ENCODE assay signal across 1 cellular context in the genomic region with DNA sequence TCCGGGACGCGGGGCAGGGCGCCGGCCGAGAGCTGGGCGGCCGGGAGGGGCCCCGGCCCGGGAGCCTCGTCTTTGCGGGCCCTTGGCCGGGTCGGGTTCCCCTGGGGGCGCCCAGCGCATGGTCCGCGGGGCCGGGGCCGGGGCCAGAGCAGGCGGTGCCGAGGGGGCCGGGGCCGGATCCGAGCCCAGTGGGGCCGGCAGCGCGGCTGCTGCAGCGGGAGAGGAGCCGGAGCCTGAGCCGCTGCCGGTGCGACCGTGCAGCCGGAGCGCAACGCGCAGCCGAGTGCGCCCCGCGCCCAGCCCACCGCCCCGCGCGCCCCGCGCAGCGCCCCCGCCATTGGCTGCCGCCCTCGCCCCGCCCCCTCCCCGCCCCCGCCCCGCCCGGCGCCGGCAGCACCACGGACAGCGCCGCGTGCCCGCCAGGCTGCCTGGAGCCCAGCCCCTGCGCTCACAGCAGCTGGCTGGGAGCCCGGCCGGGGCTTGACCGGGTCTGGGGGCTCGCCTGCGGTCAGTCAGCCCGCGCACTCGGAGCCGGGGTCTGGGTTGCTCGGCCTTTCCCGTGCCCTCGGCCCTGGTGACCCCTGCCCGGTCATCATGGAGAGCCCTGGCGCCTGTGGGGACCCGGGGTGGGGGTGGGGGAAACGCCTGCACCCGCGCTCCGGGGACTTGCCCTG.
A peak's percentile ranks its signal among the peaks of the same experiment; 100 is the strongest.
TF ChIP-seq lines count a peak whose summit lies in the region.

A gene (minus strand): TSS at position 287 of the 674 bp plus-strand sequence. CDS start 308 bp downstream, outside the sequence.

TF ChIP-seq in HepG2, 621 proteins besides CTCF, POLR2A, EP300 and RAD21 (continued from another document and continues in another):
- TF ChIP-seq, protein P1, sequence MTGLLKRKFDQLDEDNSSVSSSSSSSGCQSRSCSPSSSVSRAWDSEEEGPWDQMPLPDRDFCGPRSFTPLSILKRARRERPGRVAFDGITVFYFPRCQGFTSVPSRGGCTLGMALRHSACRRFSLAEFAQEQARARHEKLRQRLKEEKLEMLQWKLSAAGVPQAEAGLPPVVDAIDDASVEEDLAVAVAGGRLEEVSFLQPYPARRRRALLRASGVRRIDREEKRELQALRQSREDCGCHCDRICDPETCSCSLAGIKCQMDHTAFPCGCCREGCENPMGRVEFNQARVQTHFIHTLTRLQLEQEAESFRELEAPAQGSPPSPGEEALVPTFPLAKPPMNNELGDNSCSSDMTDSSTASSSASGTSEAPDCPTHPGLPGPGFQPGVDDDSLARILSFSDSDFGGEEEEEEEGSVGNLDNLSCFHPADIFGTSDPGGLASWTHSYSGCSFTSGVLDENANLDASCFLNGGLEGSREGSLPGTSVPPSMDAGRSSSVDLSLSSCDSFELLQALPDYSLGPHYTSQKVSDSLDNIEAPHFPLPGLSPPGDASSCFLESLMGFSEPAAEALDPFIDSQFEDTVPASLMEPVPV (CRISPR knock-in tag; IDR thresholded peaks at IDR 0.05): no peak
- no peak for TF ChIP-seq PHF20 (CRISPR knock-in tag; IDR thresholded peaks at IDR 0.05)
- TF ChIP-seq, protein P2, sequence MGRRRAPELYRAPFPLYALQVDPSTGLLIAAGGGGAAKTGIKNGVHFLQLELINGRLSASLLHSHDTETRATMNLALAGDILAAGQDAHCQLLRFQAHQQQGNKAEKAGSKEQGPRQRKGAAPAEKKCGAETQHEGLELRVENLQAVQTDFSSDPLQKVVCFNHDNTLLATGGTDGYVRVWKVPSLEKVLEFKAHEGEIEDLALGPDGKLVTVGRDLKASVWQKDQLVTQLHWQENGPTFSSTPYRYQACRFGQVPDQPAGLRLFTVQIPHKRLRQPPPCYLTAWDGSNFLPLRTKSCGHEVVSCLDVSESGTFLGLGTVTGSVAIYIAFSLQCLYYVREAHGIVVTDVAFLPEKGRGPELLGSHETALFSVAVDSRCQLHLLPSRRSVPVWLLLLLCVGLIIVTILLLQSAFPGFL (CRISPR knock-in tag; IDR thresholded peaks at IDR 0.05): no peak
- TF ChIP-seq HNRNPK (IDR thresholded peaks at IDR 0.05; ENCODE audit: low read depth, low read length, poor library complexity, severe bottlenecking): no peak
- no peak for TF ChIP-seq JUNB (CRISPR knock-in tag; IDR thresholded peaks at IDR 0.05; ENCODE audit: borderline replicate concordance)
- TF ChIP-seq, protein P3, sequence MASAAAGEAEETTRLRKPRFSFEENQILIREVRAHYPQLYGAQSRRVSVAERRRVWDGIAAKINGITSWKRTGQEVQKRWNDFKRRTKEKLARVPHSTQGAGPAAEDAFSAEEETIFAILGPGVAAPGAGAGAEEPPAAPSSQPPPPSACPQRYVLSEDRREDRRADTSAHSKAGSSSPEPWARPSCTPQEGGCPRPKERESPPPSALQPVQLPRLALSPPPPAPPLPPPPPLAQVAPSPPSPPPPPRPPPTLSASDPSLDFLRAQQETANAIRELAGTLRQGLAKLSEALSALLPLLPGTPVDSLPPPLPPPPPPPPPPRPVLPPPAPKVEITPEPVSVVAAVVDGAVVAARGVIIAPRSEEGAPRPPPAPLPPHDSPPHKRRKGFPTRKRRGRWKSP (CRISPR knock-in tag; IDR thresholded peaks at IDR 0.05): no peak; the same call in 1 of the 2 replicates
- TF ChIP-seq, protein P4, sequence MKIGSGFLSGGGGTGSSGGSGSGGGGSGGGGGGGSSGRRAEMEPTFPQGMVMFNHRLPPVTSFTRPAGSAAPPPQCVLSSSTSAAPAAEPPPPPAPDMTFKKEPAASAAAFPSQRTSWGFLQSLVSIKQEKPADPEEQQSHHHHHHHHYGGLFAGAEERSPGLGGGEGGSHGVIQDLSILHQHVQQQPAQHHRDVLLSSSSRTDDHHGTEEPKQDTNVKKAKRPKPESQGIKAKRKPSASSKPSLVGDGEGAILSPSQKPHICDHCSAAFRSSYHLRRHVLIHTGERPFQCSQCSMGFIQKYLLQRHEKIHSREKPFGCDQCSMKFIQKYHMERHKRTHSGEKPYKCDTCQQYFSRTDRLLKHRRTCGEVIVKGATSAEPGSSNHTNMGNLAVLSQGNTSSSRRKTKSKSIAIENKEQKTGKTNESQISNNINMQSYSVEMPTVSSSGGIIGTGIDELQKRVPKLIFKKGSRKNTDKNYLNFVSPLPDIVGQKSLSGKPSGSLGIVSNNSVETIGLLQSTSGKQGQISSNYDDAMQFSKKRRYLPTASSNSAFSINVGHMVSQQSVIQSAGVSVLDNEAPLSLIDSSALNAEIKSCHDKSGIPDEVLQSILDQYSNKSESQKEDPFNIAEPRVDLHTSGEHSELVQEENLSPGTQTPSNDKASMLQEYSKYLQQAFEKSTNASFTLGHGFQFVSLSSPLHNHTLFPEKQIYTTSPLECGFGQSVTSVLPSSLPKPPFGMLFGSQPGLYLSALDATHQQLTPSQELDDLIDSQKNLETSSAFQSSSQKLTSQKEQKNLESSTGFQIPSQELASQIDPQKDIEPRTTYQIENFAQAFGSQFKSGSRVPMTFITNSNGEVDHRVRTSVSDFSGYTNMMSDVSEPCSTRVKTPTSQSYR (CRISPR knock-in tag; IDR thresholded peaks at IDR 0.05; ENCODE audit: borderline replicate concordance): peak; percentile 75
- TF ChIP-seq ZBTB42 (CRISPR knock-in tag; IDR thresholded peaks at IDR 0.05): no peak
- TF ChIP-seq ETV5 (CRISPR knock-in tag; IDR thresholded peaks at IDR 0.05; ENCODE audit: borderline replicate concordance): no peak; the same call in 1 of the 2 replicates
- TF ChIP-seq, protein P5, sequence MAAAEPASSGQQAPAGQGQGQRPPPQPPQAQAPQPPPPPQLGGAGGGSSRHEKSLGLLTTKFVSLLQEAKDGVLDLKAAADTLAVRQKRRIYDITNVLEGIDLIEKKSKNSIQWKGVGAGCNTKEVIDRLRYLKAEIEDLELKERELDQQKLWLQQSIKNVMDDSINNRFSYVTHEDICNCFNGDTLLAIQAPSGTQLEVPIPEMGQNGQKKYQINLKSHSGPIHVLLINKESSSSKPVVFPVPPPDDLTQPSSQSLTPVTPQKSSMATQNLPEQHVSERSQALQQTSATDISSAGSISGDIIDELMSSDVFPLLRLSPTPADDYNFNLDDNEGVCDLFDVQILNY (CRISPR knock-in tag; conservative IDR thresholded peaks at IDR 0.05): peak; percentile 76; the same call in 1 of the 2 replicates
- TF ChIP-seq SRSF9 (IDR thresholded peaks at IDR 0.05; ENCODE audit: borderline replicate concordance, insufficient read depth, low read depth, low read length, poor library complexity, severe bottlenecking): no peak
- TF ChIP-seq, protein P6, sequence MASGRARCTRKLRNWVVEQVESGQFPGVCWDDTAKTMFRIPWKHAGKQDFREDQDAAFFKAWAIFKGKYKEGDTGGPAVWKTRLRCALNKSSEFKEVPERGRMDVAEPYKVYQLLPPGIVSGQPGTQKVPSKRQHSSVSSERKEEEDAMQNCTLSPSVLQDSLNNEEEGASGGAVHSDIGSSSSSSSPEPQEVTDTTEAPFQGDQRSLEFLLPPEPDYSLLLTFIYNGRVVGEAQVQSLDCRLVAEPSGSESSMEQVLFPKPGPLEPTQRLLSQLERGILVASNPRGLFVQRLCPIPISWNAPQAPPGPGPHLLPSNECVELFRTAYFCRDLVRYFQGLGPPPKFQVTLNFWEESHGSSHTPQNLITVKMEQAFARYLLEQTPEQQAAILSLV (CRISPR knock-in tag; IDR thresholded peaks at IDR 0.05; ENCODE audit: borderline replicate concordance): peak; percentile 60; the same call in 1 of the 2 replicates
- TF ChIP-seq KLF9 (CRISPR knock-in tag; IDR thresholded peaks at IDR 0.05; ENCODE audit: low read depth): no peak
- TF ChIP-seq SMAD1 (CRISPR knock-in tag; IDR thresholded peaks at IDR 0.05; ENCODE audit: borderline replicate concordance, low read depth): no peak
- peak; percentile 85; the same call in 1 of the 2 replicates for TF ChIP-seq ZNF547 (CRISPR knock-in tag; IDR thresholded peaks at IDR 0.05)
- no peak for TF ChIP-seq FIP1L1 (IDR thresholded peaks at IDR 0.05; ENCODE audit: borderline replicate concordance, insufficient read depth, low read depth, low read length)
- no peak for TF ChIP-seq TRIM24 (CRISPR knock-in tag; IDR thresholded peaks at IDR 0.05)
- TF ChIP-seq, protein P7, sequence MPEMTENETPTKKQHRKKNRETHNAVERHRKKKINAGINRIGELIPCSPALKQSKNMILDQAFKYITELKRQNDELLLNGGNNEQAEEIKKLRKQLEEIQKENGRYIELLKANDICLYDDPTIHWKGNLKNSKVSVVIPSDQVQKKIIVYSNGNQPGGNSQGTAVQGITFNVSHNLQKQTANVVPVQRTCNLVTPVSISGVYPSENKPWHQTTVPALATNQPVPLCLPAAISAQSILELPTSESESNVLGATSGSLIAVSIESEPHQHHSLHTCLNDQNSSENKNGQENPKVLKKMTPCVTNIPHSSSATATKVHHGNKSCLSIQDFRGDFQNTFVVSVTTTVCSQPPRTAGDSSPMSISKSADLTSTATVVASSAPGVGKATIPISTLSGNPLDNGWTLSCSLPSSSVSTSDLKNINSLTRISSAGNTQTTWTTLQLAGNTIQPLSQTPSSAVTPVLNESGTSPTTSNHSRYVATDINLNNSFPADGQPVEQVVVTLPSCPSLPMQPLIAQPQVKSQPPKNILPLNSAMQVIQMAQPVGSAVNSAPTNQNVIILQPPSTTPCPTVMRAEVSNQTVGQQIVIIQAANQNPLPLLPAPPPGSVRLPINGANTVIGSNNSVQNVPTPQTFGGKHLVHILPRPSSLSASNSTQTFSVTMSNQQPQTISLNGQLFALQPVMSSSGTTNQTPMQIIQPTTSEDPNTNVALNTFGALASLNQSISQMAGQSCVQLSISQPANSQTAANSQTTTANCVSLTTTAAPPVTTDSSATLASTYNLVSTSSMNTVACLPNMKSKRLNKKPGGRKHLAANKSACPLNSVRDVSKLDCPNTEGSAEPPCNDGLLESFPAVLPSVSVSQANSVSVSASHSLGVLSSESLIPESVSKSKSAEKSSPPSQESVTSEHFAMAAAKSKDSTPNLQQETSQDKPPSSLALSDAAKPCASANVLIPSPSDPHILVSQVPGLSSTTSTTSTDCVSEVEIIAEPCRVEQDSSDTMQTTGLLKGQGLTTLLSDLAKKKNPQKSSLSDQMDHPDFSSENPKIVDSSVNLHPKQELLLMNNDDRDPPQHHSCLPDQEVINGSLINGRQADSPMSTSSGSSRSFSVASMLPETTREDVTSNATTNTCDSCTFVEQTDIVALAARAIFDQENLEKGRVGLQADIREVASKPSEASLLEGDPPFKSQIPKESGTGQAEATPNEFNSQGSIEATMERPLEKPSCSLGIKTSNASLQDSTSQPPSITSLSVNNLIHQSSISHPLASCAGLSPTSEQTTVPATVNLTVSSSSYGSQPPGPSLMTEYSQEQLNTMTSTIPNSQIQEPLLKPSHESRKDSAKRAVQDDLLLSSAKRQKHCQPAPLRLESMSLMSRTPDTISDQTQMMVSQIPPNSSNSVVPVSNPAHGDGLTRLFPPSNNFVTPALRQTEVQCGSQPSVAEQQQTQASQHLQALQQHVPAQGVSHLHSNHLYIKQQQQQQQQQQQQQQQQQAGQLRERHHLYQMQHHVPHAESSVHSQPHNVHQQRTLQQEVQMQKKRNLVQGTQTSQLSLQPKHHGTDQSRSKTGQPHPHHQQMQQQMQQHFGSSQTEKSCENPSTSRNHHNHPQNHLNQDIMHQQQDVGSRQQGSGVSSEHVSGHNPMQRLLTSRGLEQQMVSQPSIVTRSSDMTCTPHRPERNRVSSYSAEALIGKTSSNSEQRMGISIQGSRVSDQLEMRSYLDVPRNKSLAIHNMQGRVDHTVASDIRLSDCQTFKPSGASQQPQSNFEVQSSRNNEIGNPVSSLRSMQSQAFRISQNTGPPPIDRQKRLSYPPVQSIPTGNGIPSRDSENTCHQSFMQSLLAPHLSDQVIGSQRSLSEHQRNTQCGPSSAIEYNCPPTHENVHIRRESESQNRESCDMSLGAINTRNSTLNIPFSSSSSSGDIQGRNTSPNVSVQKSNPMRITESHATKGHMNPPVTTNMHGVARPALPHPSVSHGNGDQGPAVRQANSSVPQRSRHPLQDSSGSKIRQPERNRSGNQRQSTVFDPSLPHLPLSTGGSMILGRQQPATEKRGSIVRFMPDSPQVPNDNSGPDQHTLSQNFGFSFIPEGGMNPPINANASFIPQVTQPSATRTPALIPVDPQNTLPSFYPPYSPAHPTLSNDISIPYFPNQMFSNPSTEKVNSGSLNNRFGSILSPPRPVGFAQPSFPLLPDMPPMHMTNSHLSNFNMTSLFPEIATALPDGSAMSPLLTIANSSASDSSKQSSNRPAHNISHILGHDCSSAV (CRISPR knock-in tag; IDR thresholded peaks at IDR 0.05; ENCODE audit: borderline replicate concordance): no peak
- peak; percentile 74 for TF ChIP-seq EEA1 (CRISPR knock-in tag; IDR thresholded peaks at IDR 0.05; ENCODE audit: borderline replicate concordance)
- TF ChIP-seq GZF1 (CRISPR knock-in tag; IDR thresholded peaks at IDR 0.05): no peak
- TF ChIP-seq, protein P8, sequence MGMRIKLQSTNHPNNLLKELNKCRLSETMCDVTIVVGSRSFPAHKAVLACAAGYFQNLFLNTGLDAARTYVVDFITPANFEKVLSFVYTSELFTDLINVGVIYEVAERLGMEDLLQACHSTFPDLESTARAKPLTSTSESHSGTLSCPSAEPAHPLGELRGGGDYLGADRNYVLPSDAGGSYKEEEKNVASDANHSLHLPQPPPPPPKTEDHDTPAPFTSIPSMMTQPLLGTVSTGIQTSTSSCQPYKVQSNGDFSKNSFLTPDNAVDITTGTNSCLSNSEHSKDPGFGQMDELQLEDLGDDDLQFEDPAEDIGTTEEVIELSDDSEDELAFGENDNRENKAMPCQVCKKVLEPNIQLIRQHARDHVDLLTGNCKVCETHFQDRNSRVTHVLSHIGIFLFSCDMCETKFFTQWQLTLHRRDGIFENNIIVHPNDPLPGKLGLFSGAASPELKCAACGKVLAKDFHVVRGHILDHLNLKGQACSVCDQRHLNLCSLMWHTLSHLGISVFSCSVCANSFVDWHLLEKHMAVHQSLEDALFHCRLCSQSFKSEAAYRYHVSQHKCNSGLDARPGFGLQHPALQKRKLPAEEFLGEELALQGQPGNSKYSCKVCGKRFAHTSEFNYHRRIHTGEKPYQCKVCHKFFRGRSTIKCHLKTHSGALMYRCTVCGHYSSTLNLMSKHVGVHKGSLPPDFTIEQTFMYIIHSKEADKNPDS (CRISPR knock-in tag; IDR thresholded peaks at IDR 0.05): no peak
- TF ChIP-seq, protein P9, sequence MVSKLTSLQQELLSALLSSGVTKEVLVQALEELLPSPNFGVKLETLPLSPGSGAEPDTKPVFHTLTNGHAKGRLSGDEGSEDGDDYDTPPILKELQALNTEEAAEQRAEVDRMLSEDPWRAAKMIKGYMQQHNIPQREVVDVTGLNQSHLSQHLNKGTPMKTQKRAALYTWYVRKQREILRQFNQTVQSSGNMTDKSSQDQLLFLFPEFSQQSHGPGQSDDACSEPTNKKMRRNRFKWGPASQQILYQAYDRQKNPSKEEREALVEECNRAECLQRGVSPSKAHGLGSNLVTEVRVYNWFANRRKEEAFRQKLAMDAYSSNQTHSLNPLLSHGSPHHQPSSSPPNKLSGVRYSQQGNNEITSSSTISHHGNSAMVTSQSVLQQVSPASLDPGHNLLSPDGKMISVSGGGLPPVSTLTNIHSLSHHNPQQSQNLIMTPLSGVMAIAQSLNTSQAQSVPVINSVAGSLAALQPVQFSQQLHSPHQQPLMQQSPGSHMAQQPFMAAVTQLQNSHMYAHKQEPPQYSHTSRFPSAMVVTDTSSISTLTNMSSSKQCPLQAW (CRISPR knock-in tag; IDR thresholded peaks at IDR 0.05): no peak
- TF ChIP-seq CENPX (CRISPR knock-in tag; IDR thresholded peaks at IDR 0.05): no peak
- TF ChIP-seq ZFAT (CRISPR knock-in tag; conservative IDR thresholded peaks at IDR 0.05): no peak
- 0 out of 2 replicates have a peak, but pooled peaks have one; percentile 42 for TF ChIP-seq ZNF205 (CRISPR knock-in tag; IDR thresholded peaks at IDR 0.05)
- TF ChIP-seq SCMH1 (CRISPR knock-in tag; IDR thresholded peaks at IDR 0.05; ENCODE audit: borderline replicate concordance): no peak
- TF ChIP-seq TP53 (CRISPR knock-in tag; conservative IDR thresholded peaks at IDR 0.05): no peak
- TF ChIP-seq CREM (IDR thresholded peaks at IDR 0.05): no peak
- no peak for TF ChIP-seq CREM (CRISPR knock-in tag; IDR thresholded peaks at IDR 0.05)
- TF ChIP-seq ZFYVE20 (CRISPR knock-in tag; IDR thresholded peaks at IDR 0.05; ENCODE audit: borderline replicate concordance, low read depth): peak; percentile 83; the same call in 1 of the 2 replicates
- no peak for TF ChIP-seq NFIC (IDR thresholded peaks at IDR 0.05; ENCODE audit: low read length)
- TF ChIP-seq TARDBP (CRISPR knock-in tag; IDR thresholded peaks at IDR 0.05): no peak
- no peak for TF ChIP-seq THYN1 (CRISPR knock-in tag; IDR thresholded peaks at IDR 0.05; ENCODE audit: borderline replicate concordance, low read depth)
- TF ChIP-seq ZNF615 (CRISPR knock-in tag; IDR thresholded peaks at IDR 0.05; ENCODE audit: borderline replicate concordance): no peak
